22 cellular contexts compared by ENCODE assay signal in genomic region chr6:79657238-79657637, GRCh38.
"Had no signal": no experiment of that assay in that cellular context is flagged by ENCODE, and none has a peak within 500 bp of the region (broad histone marks: within the 10 kb centered on the region; RNA-seq: fewer than 3 reads in every experiment).

No MANE protein-coding gene starts in this region.

- H3K27me3 ChIP-seq: brain microvascular endothelial cell, cardiac muscle cell had no signal

- H3K4me3 Mint-ChIP-seq: activated CD4-positive, alpha-beta memory T cell treated with anti-CD3 and anti-CD28 coated beads for 36 hours; activated naive CD4-positive, alpha-beta T cell treated with anti-CD3 and anti-CD28 coated beads for 36 hours; activated naive CD8-positive, alpha-beta T cell treated with anti-CD3 and anti-CD28 coated beads for 36 hours; activated T-helper 17 cell treated with anti-CD3 and anti-CD28 coated beads, Interleukin-2, amount 50 U/mL, for 72 hours had no signal

- H3K4me3 ChIP-seq: cardiac muscle cell, PC-9 had no signal

- H3K36me3 Mint-ChIP-seq: activated CD4-positive, alpha-beta memory T cell treated with anti-CD3 and anti-CD28 coated beads for 36 hours had no signal

- DNase-seq: activated CD4-positive, alpha-beta memory T cell treated with anti-CD3 and anti-CD28 coated beads for 36 hours; activated CD4-positive, alpha-beta T cell treated with anti-CD3 and anti-CD28 coated beads for 4 hours; activated gamma-delta T cell; activated naive CD4-positive, alpha-beta T cell treated with anti-CD3 and anti-CD28 coated beads for 36 hours; activated naive CD8-positive, alpha-beta T cell treated with anti-CD3 and anti-CD28 coated beads for 36 hours; activated T-cell treated with anti-CD3 and anti-CD28 coated beads for 4 hours; activated T-cell treated with anti-CD3 and anti-CD28 coated beads, Interleukin-2, amount 50 U/mL, for 48 hours; brain microvascular endothelial cell; KG1; NCI-H1105; NCI-H1436; NCI-H1694 treated with DMSO at 0.1 percent for 48 hours; NCI-H2029 treated with DMSO at 0.1 percent for 48 hours; NCI-H446; NCI-H524; PC-9; SHP77 treated with DMSO at 0.1 percent for 48 hours; T-helper 2 cell; T1000; WERI-Rb-1 had no signal

- H3K36me3 ChIP-seq: brain microvascular endothelial cell, cardiac muscle cell, WERI-Rb-1 had no signal

- H2AFZ ChIP-seq: PC-9 had no signal

- H3K27ac Mint-ChIP-seq: activated CD4-positive, alpha-beta memory T cell treated with anti-CD3 and anti-CD28 coated beads for 36 hours; activated naive CD4-positive, alpha-beta T cell treated with anti-CD3 and anti-CD28 coated beads for 36 hours; activated naive CD8-positive, alpha-beta T cell treated with anti-CD3 and anti-CD28 coated beads for 36 hours; activated T-helper 17 cell treated with anti-CD3 and anti-CD28 coated beads, Interleukin-2, amount 50 U/mL, for 72 hours had no signal

- H3K27ac ChIP-seq: brain microvascular endothelial cell, cardiac muscle cell, PC-9, WERI-Rb-1 had no signal

- ATAC-seq: activated T-helper 17 cell treated with anti-CD3 and anti-CD28 coated beads, Interleukin-2, amount 50 U/mL, for 72 hours had no signal

- H3K27me3 Mint-ChIP-seq: activated naive CD8-positive, alpha-beta T cell treated with anti-CD3 and anti-CD28 coated beads for 36 hours; activated T-helper 17 cell treated with anti-CD3 and anti-CD28 coated beads, Interleukin-2, amount 50 U/mL, for 72 hours had no signal

- H3K4me2 ChIP-seq: PC-9 had no signal
